Comparison of ENCODE assay signal across 14 cellular contexts in genomic region chr2:101859604-101860003, GRCh38.
A peak's percentile ranks its signal among the peaks of the same experiment; 100 is the strongest.
DNase-seq lines count a peak whose midpoint lies in the region; ATAC-seq and TF ChIP-seq lines count a peak whose summit lies in the region.
"Had no signal": no experiment of that assay in that cellular context is flagged by ENCODE, and none has a peak within 500 bp of the region (broad histone marks: within the 10 kb centered on the region; RNA-seq: fewer than 3 reads in every experiment).

No MANE protein-coding gene starts in this region.

- TF ChIP-seq CTCF in neural crest cell (conservative IDR thresholded peaks at IDR 0.05), result no peak

- no peak for ATAC-seq in activated T-cell treated with anti-CD3 and anti-CD28 coated beads, Interleukin-2, amount 50 U/mL, for 72 hours (replicated peaks in 1 of 2)
- ATAC-seq in activated T-helper 17 cell treated with anti-CD3 and anti-CD28 coated beads, Interleukin-2, amount 50 U/mL, for 72 hours (replicated peaks), result no peak
- no peak for ATAC-seq in GM19455 (IDR thresholded peaks at IDR 0.05; ENCODE audit: unreplicated experiment)
- ATAC-seq: GM12878 had no signal

- H3K4me3 Mint-ChIP-seq in activated T-cell treated with anti-CD3 and anti-CD28 coated beads, Interleukin-2, amount 50 U/mL, for 72 hours, result no peak overlapping the region
- H3K4me3 Mint-ChIP-seq in activated T-helper 17 cell treated with anti-CD3 and anti-CD28 coated beads, Interleukin-2, amount 50 U/mL, for 72 hours, result no peak overlapping the region
- peak overlapping the region; percentile 6 for H3K4me3 Mint-ChIP-seq in neural crest cell
- H3K4me3 Mint-ChIP-seq: CD4-positive, CD25-positive, alpha-beta regulatory T cell; GM23338 had no signal

- peak overlapping the region; percentile 9 for H3K27ac Mint-ChIP-seq in activated T-cell treated with anti-CD3 and anti-CD28 coated beads, Interleukin-2, amount 50 U/mL, for 72 hours
- peak overlapping the region; percentile 28 for H3K27ac Mint-ChIP-seq in activated T-helper 17 cell treated with anti-CD3 and anti-CD28 coated beads, Interleukin-2, amount 50 U/mL, for 72 hours
- no peak overlapping the region for H3K27ac Mint-ChIP-seq in neural crest cell (ENCODE audit: unreplicated experiment)
- H3K27ac Mint-ChIP-seq: GM23338 had no signal

- H3K9me3 Mint-ChIP-seq in activated T-cell treated with anti-CD3 and anti-CD28 coated beads, Interleukin-2, amount 50 U/mL, for 72 hours, result no peaks in the 10 kb centered on the region
- no peaks in the 10 kb centered on the region for H3K9me3 Mint-ChIP-seq in activated T-helper 17 cell treated with anti-CD3 and anti-CD28 coated beads, Interleukin-2, amount 50 U/mL, for 72 hours
- H3K9me3 Mint-ChIP-seq in neural crest cell, result no peaks in the 10 kb centered on the region
- H3K9me3 Mint-ChIP-seq: CD4-positive, CD25-positive, alpha-beta regulatory T cell; GM23338 had no signal

- DNase-seq in activated T-cell treated with anti-CD3 and anti-CD28 coated beads, Interleukin-2, amount 50 U/mL, for 72 hours, result no peak
- no peak for DNase-seq in activated T-cell treated with anti-CD3 and anti-CD28 coated beads, Interleukin-2, amount 50 U/mL, for 1 hour
- no peak for DNase-seq in neural crest cell (ENCODE audit: low read depth, low spot score)
- DNase-seq in germinal center (ENCODE audit: low spot score), result no peak
- DNase-seq in DMS 273 treated with DMSO at 0.1 percent for 48 hours (lab: John Stamatoyannopoulos, UW), result no peak
- DNase-seq: ACHN; Calu3; CD4-positive, CD25-positive, alpha-beta regulatory T cell; DMS79; IMR-90 had no signal

- peaks cover 2 to 17% of the 10 kb centered on the region in 2 donors for H3K36me3 Mint-ChIP-seq in activated T-cell treated with anti-CD3 and anti-CD28 coated beads, Interleukin-2, amount 50 U/mL, for 72 hours (ENCODE audit: insufficient read depth in 2 of 2)
- H3K36me3 Mint-ChIP-seq in activated T-helper 17 cell treated with anti-CD3 and anti-CD28 coated beads, Interleukin-2, amount 50 U/mL, for 72 hours (ENCODE audit: low read depth), result peaks cover 94% of the 10 kb centered on the region
- H3K36me3 Mint-ChIP-seq in neural crest cell (ENCODE audit: low read depth), result peaks cover 11% of the 10 kb centered on the region

- H3K27me3 Mint-ChIP-seq in activated T-cell treated with anti-CD3 and anti-CD28 coated beads, Interleukin-2, amount 50 U/mL, for 72 hours (ENCODE audit: low read depth), result no peaks in the 10 kb centered on the region
- no peaks in the 10 kb centered on the region for H3K27me3 Mint-ChIP-seq in activated T-helper 17 cell treated with anti-CD3 and anti-CD28 coated beads, Interleukin-2, amount 50 U/mL, for 72 hours
- no peaks in the 10 kb centered on the region for H3K27me3 Mint-ChIP-seq in neural crest cell (ENCODE audit: low read depth)
- H3K27me3 Mint-ChIP-seq: CD4-positive, CD25-positive, alpha-beta regulatory T cell had no signal

- peaks cover 11% of the 10 kb centered on the region for H3K4me1 Mint-ChIP-seq in activated T-cell treated with anti-CD3 and anti-CD28 coated beads, Interleukin-2, amount 50 U/mL, for 72 hours (ENCODE audit: low read depth)
- peaks cover 16% of the 10 kb centered on the region for H3K4me1 Mint-ChIP-seq in activated T-helper 17 cell treated with anti-CD3 and anti-CD28 coated beads, Interleukin-2, amount 50 U/mL, for 72 hours
- H3K4me1 Mint-ChIP-seq in neural crest cell, result peaks cover 7% of the 10 kb centered on the region
